ENCODE assay signal across 1 cellular context in the genomic region with DNA sequence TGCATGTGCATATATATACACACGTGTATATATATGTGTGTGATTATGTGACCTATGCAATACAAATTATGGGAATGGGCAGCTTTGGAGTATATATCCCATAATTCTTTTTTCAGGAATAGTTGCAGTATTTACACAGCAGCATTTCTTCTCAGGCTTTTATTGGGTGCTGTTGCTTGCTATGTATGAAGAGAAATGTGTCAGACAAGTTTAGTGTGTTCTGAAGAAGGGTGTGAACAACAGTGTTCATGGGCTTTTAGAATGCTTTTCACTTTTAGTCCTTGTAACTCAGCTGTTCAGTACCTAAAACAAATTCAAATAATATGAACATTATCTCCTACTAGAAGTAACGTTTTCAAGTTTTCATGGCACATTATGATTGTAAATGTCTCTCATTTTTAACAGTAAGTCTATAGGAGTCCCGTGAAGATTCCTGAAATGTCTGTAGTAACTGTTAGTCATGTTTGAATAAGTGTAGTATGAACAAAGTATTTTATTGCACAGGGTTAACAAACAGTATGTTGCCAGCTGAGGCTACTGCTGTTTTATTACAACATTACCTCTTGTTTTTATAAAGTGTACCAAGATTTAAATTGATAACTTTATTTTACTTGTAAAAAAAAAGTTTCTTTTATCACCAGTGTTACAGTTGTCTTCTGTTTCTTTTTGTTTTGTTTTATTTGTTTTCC.
TF ChIP-seq lines count a peak whose summit lies in the region.

No MANE protein-coding gene starts in this region.

TF ChIP-seq in WTC11, 78 proteins besides CTCF, POLR2A, EP300 and RAD21 (continued from another document):
- TF ChIP-seq, protein P1, sequence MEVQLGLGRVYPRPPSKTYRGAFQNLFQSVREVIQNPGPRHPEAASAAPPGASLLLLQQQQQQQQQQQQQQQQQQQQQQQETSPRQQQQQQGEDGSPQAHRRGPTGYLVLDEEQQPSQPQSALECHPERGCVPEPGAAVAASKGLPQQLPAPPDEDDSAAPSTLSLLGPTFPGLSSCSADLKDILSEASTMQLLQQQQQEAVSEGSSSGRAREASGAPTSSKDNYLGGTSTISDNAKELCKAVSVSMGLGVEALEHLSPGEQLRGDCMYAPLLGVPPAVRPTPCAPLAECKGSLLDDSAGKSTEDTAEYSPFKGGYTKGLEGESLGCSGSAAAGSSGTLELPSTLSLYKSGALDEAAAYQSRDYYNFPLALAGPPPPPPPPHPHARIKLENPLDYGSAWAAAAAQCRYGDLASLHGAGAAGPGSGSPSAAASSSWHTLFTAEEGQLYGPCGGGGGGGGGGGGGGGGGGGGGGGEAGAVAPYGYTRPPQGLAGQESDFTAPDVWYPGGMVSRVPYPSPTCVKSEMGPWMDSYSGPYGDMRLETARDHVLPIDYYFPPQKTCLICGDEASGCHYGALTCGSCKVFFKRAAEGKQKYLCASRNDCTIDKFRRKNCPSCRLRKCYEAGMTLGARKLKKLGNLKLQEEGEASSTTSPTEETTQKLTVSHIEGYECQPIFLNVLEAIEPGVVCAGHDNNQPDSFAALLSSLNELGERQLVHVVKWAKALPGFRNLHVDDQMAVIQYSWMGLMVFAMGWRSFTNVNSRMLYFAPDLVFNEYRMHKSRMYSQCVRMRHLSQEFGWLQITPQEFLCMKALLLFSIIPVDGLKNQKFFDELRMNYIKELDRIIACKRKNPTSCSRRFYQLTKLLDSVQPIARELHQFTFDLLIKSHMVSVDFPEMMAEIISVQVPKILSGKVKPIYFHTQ (CRISPR knock-in tag; IDR thresholded peaks at IDR 0.05), result no peak
- TF ChIP-seq ELF4 (CRISPR knock-in tag; IDR thresholded peaks at IDR 0.05; ENCODE audit: low read depth), result no peak
- TF ChIP-seq PREB (CRISPR knock-in tag; IDR thresholded peaks at IDR 0.05; ENCODE audit: borderline replicate concordance), result no peak
- no peak for TF ChIP-seq ZNF416 (CRISPR knock-in tag; IDR thresholded peaks at IDR 0.05)
- no peak for TF ChIP-seq ZNF121 (CRISPR knock-in tag; IDR thresholded peaks at IDR 0.05)
- TF ChIP-seq, protein P2, sequence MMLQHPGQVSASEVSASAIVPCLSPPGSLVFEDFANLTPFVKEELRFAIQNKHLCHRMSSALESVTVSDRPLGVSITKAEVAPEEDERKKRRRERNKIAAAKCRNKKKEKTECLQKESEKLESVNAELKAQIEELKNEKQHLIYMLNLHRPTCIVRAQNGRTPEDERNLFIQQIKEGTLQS (CRISPR knock-in tag; conservative IDR thresholded peaks at IDR 0.05), result no peak
- no peak for TF ChIP-seq RORB (CRISPR knock-in tag; IDR thresholded peaks at IDR 0.05)
- TF ChIP-seq, protein P3, sequence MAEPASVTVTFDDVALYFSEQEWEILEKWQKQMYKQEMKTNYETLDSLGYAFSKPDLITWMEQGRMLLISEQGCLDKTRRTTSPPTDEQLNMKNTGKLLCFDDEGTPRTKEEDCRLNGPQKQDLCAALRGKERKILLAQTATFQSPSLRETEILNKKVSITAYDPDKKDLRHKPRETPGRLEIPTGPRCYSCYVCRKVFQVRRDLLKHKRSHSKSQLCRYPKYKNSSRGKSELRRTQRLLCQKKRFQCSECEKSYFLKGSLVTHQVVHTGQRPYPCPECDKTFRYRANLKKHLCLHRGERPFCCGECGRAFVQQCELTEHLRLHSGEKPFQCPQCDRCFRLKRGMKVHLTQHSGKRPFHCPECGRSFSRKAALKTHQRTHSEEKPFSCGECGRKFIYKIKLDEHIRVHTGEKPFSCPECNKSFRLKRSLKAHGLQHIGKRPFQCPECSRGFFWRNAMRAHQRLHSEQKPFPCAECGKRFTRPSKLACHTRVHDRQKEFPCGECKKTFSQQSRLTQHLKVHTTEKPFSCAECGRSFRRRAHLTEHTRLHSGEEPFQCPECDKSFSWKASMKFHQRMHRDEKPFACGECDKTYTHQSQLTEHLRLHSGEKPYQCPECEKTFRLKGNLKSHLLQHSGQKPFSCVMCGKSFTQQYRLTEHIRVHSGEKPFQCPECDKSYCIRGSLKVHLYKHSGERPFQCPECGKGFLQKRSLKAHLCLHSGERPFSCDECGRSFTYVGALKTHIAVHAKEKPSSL (CRISPR knock-in tag; conservative IDR thresholded peaks at IDR 0.05), result no peak
- TF ChIP-seq ZNF423 (CRISPR knock-in tag; IDR thresholded peaks at IDR 0.05), result no peak
- TF ChIP-seq NR3C1 (CRISPR knock-in tag; conservative IDR thresholded peaks at IDR 0.05; ENCODE audit: low read depth), result no peak
